ENCODE assay signal across 21 cellular contexts in the genomic region with DNA sequence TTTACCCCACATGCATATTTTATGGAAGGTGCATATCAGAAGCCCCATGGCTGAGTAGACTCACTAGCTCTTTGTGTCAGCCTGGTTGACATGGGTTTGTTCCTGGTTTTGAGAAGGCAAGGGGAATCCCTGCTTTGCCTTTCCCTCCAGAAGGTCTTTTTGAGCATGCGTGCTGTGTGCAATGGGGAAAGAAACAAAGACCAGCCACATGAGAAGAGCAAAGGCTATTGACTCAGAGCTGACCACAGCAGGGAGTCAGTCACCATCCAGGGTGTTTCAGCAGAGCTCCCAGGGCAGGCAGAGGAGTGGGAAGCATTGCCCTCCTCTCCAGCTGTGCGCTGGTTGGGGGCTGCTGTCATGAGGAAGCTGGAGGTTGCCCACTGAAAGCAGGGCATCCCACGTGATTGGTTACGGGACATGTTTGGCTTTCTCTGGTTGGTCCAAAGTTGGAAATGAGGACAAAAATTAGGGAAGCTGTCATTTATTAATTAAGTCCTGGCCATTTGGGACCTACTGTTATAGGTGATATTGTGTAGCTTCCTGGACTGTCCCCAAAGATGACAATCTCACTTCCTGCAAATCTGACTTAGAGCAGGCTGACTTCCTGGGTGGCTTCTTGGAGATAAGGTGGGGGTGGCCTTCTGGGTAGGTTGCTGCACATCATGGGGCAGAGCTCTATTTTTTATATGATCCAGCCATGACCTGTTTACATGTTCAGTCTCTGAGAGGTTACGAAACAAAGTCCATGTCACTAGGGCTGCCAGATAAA. TPM values are rescaled to one million over a fixed set of nuclear protein-coding genes. Genes with fewer than 3 reads are reported as not detected.
DNase-seq lines count a peak whose midpoint lies in the region; ATAC-seq and TF ChIP-seq lines count a peak whose summit lies in the region.
"Had no signal": no experiment of that assay in that cellular context is flagged by ENCODE, and none has a peak within 500 bp of the region (broad histone marks: within the 10 kb centered on the region; RNA-seq: fewer than 3 reads in every experiment).

No MANE protein-coding gene starts in this region.

- no peaks in the 10 kb centered on the region for H3K27me3 Mint-ChIP-seq in activated CD4-positive, alpha-beta memory T cell treated with anti-CD3 and anti-CD28 coated beads, Interleukin-2, amount 10 ng/mL, durations not matched to agents 7 days and 5 days
- no peaks in the 10 kb centered on the region for H3K27me3 Mint-ChIP-seq in activated CD4-positive, alpha-beta memory T cell treated with anti-CD3 and anti-CD28 coated beads for 36 hours
- H3K27me3 Mint-ChIP-seq: activated T-cell treated with anti-CD3 and anti-CD28 coated beads, Interleukin-2, amount 50 U/mL, for 24 hours had no signal

- H3K27ac Mint-ChIP-seq in activated CD4-positive, alpha-beta memory T cell treated with anti-CD3 and anti-CD28 coated beads, Interleukin-2, amount 10 ng/mL, durations not matched to agents 7 days and 5 days = peak overlapping the region; percentile 40
- no peak overlapping the region for H3K27ac Mint-ChIP-seq in activated CD4-positive, alpha-beta memory T cell treated with anti-CD3 and anti-CD28 coated beads for 36 hours
- H3K27ac Mint-ChIP-seq: activated T-cell treated with anti-CD3 and anti-CD28 coated beads, Interleukin-2, amount 50 U/mL, for 24 hours had no signal

- POLR2A ChIA-PET in activated CD4-positive, alpha-beta memory T cell treated with anti-CD3 and anti-CD28 coated beads, Interleukin-2, amount 10 ng/mL, durations not matched to agents 7 days and 5 days (lab: Charles Lee) = no interaction called here
- POLR2A ChIA-PET in activated CD4-positive, alpha-beta memory T cell treated with anti-CD3 and anti-CD28 coated beads for 36 hours (lab: Charles Lee) = no interaction called here
- POLR2A ChIA-PET in HEK293 (lab: Yijun Ruan, JAX) = no interaction called here

- TF ChIP-seq CTCF in HEK293 (tag by site-specific recombination; IDR thresholded peaks at IDR 0.05) = no peak

- H3K9me3 Mint-ChIP-seq in activated CD4-positive, alpha-beta memory T cell treated with anti-CD3 and anti-CD28 coated beads, Interleukin-2, amount 10 ng/mL, durations not matched to agents 7 days and 5 days = no peaks in the 10 kb centered on the region
- H3K9me3 Mint-ChIP-seq in activated CD4-positive, alpha-beta memory T cell treated with anti-CD3 and anti-CD28 coated beads for 36 hours = no peaks in the 10 kb centered on the region
- H3K9me3 Mint-ChIP-seq: activated naive CD4-positive, alpha-beta T cell treated with anti-CD3 and anti-CD28 coated beads, Interleukin-2, amount 50 U/mL, for 72 hours; activated T-cell treated with anti-CD3 and anti-CD28 coated beads, Interleukin-2, amount 50 U/mL, for 24 hours had no signal

- no peaks in the 10 kb centered on the region for H3K36me3 Mint-ChIP-seq in activated CD4-positive, alpha-beta memory T cell treated with anti-CD3 and anti-CD28 coated beads, Interleukin-2, amount 10 ng/mL, durations not matched to agents 7 days and 5 days (ENCODE audit: low read depth)
- H3K36me3 Mint-ChIP-seq in activated CD4-positive, alpha-beta memory T cell treated with anti-CD3 and anti-CD28 coated beads for 36 hours = peaks cover 7% of the 10 kb centered on the region

- ATAC-seq in GM18498 (IDR thresholded peaks at IDR 0.05; ENCODE audit: unreplicated experiment) (no peak), HG02973 (IDR thresholded peaks at IDR 0.05; ENCODE audit: unreplicated experiment) (no peak)
- ATAC-seq: A549, heart left ventricle, left ventricle myocardium superior, Right ventricle myocardium inferior had no signal

- H3K27ac ChIP-seq in HEK293 (ENCODE audit: extremely low read depth, low read depth, low read length) = no peak overlapping the region
- H3K27ac ChIP-seq: A549, heart left ventricle, neutrophil had no signal

- no peaks in the 10 kb centered on the region for H3K9me3 ChIP-seq in HEK293 (ENCODE audit: control insufficient read depth, insufficient read depth, low read depth, low read length)
- H3K9me3 ChIP-seq: heart left ventricle, neutrophil had no signal

- intact Hi-C loops in activated CD4-positive, alpha-beta memory T cell treated with anti-CD3 and anti-CD28 coated beads for 36 hours (cut with micrococcal nuclease) = no loop called here

- H3K36me3 ChIP-seq in HEK293 (ENCODE audit: control insufficient read depth in 2 of 2, insufficient read depth in 1 of 2, low read length in 2 of 2) = no peaks in the 10 kb centered on the region
- H3K36me3 ChIP-seq: neutrophil had no signal

- CTCF ChIA-PET in activated CD4-positive, alpha-beta memory T cell treated with anti-CD3 and anti-CD28 coated beads, Interleukin-2, amount 10 ng/mL, durations not matched to agents 7 days and 5 days (lab: Charles Lee) = no interaction called here
- CTCF ChIA-PET in activated CD4-positive, alpha-beta memory T cell treated with anti-CD3 and anti-CD28 coated beads for 36 hours (lab: Charles Lee) = no interaction called here
- CTCF ChIA-PET in HEK293 (lab: Yijun Ruan, JAX) = no interaction called here

- no peak overlapping the region for H3K4me3 ChIP-seq in HEK293 (ENCODE audit: low read depth, low read length)
- H3K4me3 ChIP-seq: A549, heart left ventricle had no signal

- DNase-seq in activated CD4-positive, alpha-beta memory T cell treated with anti-CD3 and anti-CD28 coated beads, Interleukin-2, amount 10 ng/mL, durations not matched to agents 7 days and 5 days = no peak
- DNase-seq in activated CD4-positive, alpha-beta memory T cell treated with anti-CD3 and anti-CD28 coated beads for 36 hours = no peak
- DNase-seq in OCI-M1 (lab: John Stamatoyannopoulos, UW) (peak; percentile 26), renal cortical epithelial cell (ENCODE audit: low read depth) (peak; percentile 7)
- DNase-seq in activated CD8-positive, alpha-beta memory T cell treated with anti-CD3 and anti-CD28 coated beads, Interleukin-2, amount 50 U/mL, for 4 hours = no peak
- DNase-seq: activated T-cell treated with anti-CD3 and anti-CD28 coated beads, Interleukin-2, amount 50 U/mL, for 24 hours; C1 segment of cervical spinal cord; heart left ventricle; KBM-7; left ventricle myocardium superior; NCI-H1105; NCI-H2107; NCI-H524; T-helper 1 cell had no signal

- no peak overlapping the region for H3K4me3 Mint-ChIP-seq in activated CD4-positive, alpha-beta memory T cell treated with anti-CD3 and anti-CD28 coated beads, Interleukin-2, amount 10 ng/mL, durations not matched to agents 7 days and 5 days
- no peak overlapping the region for H3K4me3 Mint-ChIP-seq in activated CD4-positive, alpha-beta memory T cell treated with anti-CD3 and anti-CD28 coated beads for 36 hours
- H3K4me3 Mint-ChIP-seq: activated T-cell treated with anti-CD3 and anti-CD28 coated beads, Interleukin-2, amount 50 U/mL, for 24 hours had no signal

- H3K4me1 ChIP-seq in HEK293 (ENCODE audit: control insufficient read depth, insufficient read depth, low read length) = no peaks in the 10 kb centered on the region
- H3K4me1 ChIP-seq: A549, heart left ventricle had no signal

- peaks cover 11% of the 10 kb centered on the region for H3K4me1 Mint-ChIP-seq in activated CD4-positive, alpha-beta memory T cell treated with anti-CD3 and anti-CD28 coated beads, Interleukin-2, amount 10 ng/mL, durations not matched to agents 7 days and 5 days
- peaks cover 4% of the 10 kb centered on the region for H3K4me1 Mint-ChIP-seq in activated CD4-positive, alpha-beta memory T cell treated with anti-CD3 and anti-CD28 coated beads for 36 hours (ENCODE audit: low read depth)

TF ChIP-seq in HEK293, 187 proteins besides CTCF, POLR2A, EP300 and RAD21:
- peak; percentile 88 for TF ChIP-seq ZIC2 (tag by site-specific recombination; IDR thresholded peaks at IDR 0.05)
- no peak for TF ChIP-seq SCRT2 (tag by site-specific recombination; IDR thresholded peaks at IDR 0.05)

RNA-seq across cellular contexts. Expression of gene TDRD7, which starts 48.9 kb away (rescaled TPM):
- total RNA-seq in activated CD4-positive, alpha-beta memory T cell treated with anti-CD3 and anti-CD28 coated beads, Interleukin-2, amount 10 ng/mL, durations not matched to agents 7 days and 5 days = 10 to 100 TPM; 19.4 to 19.8 TPM
- 10 to 100 TPM; 12.3 to 12.5 TPM for total RNA-seq in activated CD4-positive, alpha-beta memory T cell treated with anti-CD3 and anti-CD28 coated beads for 36 hours
- 17.1 and 17.2 TPM in 2 replicates for total RNA-seq in renal cortical epithelial cell

RNA-seq across cellular contexts. Expression of gene CCDC180, which starts 55.5 kb away (rescaled TPM):
- total RNA-seq in activated CD4-positive, alpha-beta memory T cell treated with anti-CD3 and anti-CD28 coated beads, Interleukin-2, amount 10 ng/mL, durations not matched to agents 7 days and 5 days = 1 to 10 TPM; 3.3 to 5.1 TPM
- 1 to 10 TPM; 1.1 to 2.3 TPM for total RNA-seq in activated CD4-positive, alpha-beta memory T cell treated with anti-CD3 and anti-CD28 coated beads for 36 hours
- total RNA-seq in renal cortical epithelial cell = 0.17 and 1.5 TPM in 2 replicates

Comparison
In these comparisons a context has a peak if more than half of its experiments do, and no peak if none do; other contexts are left out.
1. DNase-seq: peak in OCI-M1 (single experiment) and renal cortical epithelial cell (single experiment); none in activated CD4-positive, alpha-beta memory T cell treated with anti-CD3 and anti-CD28 coated beads, Interleukin-2, amount 10 ng/mL, durations not matched to agents 7 days and 5 days (single experiment), activated CD4-positive, alpha-beta memory T cell treated with anti-CD3 and anti-CD28 coated beads for 36 hours (single experiment) and activated CD8-positive, alpha-beta memory T cell treated with anti-CD3 and anti-CD28 coated beads, Interleukin-2, amount 50 U/mL, for 4 hours (single experiment).